ENCODE assay signal across 11 cellular contexts in the genomic region with DNA sequence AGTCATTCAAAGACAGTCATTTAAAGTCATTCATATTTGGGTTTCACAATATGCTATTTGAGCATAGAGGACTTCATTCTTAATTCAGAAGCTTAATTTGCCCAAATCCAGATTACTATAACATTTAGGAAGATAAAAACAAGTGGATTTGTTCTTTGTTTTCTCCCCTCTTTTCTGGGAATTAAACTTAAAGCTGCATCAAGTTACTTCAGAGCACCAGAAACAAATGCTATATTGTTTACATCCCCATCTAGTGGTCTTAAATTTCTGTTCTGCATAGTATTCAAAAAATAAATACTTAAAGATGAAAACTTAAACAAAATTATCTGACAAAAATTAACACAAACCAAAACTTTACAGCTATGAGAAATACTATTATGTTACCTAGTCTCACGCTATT. TPM values are rescaled to one million over a fixed set of nuclear protein-coding genes. Genes with fewer than 3 reads are reported as not detected.
DNase-seq lines count a peak whose midpoint lies in the region; ATAC-seq, FAIRE-seq and TF ChIP-seq lines count a peak whose summit lies in the region.
"Had no signal": no experiment of that assay in that cellular context is flagged by ENCODE, and none has a peak within 500 bp of the region (broad histone marks: within the 10 kb centered on the region; RNA-seq: fewer than 3 reads in every experiment).

No MANE protein-coding gene starts in this region.

- no peak overlapping the region for H2AFZ ChIP-seq in MM.1S (ENCODE audit: low read length)
- H2AFZ ChIP-seq in K562 (ENCODE audit: low read depth, low read length), result no peak overlapping the region
- H2AFZ ChIP-seq in mesenchymal stem cell (ENCODE audit: low read depth, low read length), result no peak overlapping the region

- no peak overlapping the region for H4K8ac ChIP-seq in mesenchymal stem cell (ENCODE audit: low read length)

- no peak for TF ChIP-seq POLR2A in K562 (conservative IDR thresholded peaks at IDR 0.05)

- 17% methylated on average over 1 of the region's 1 CpG for WGBS in K562 (ENCODE audit: insufficient coverage, low coverage, missing lambda C conversion rate)
- no CpG with 5 or more reads among the region's 1 CpG for WGBS in mesenchymal stem cell

- intact Hi-C loops in K562 (cut with micrococcal nuclease), result loop anchor here (5.0 kb wide), 1 partner anchor 120 kb away; no protein-coding TSS in a partner anchor

- no peak overlapping the region for H3K27ac ChIP-seq in DOHH2 (ENCODE audit: low read depth, low read length)
- no peak overlapping the region for H3K27ac ChIP-seq in MM.1S (ENCODE audit: low read length)
- H3K27ac ChIP-seq in K562 (ENCODE audit: extremely low read depth, low read depth, low read length), result no peak overlapping the region
- H3K27ac ChIP-seq in mesenchymal stem cell (ENCODE audit: low read length, poor library complexity, severe bottlenecking), result no peak overlapping the region

- CTCF ChIA-PET in K562 (lab: Yijun Ruan, JAX; ENCODE audit: low intra/inter-chr PET ratio), result interaction anchor here (0.6 kb wide), 1 partner anchor 501 kb away, joined by 4 read pairs; no protein-coding TSS in a partner anchor

- no peak overlapping the region for H3K9ac ChIP-seq in MM.1S (ENCODE audit: low read length)
- H3K9ac ChIP-seq in K562 (ENCODE audit: insufficient read depth in 1 of 2, low read depth in 2 of 2, low read length in 2 of 2), result no peak overlapping the region
- no peak overlapping the region for H3K9ac ChIP-seq in mesenchymal stem cell (ENCODE audit: low read length)

- TF ChIP-seq CTCF in DOHH2 (IDR thresholded peaks at IDR 0.05; ENCODE audit: low read depth, low read length, poor library complexity, severe bottlenecking), result peak; percentile 47
- peak; percentile 30 for TF ChIP-seq CTCF in MM.1S (IDR thresholded peaks at IDR 0.05; ENCODE audit: low read length)
- peak in 1 of 3 experiments; percentile 61; a peak in 2 of 6 replicates for TF ChIP-seq CTCF in K562 (IDR thresholded peaks at IDR 0.05 in 2 of 3, conservative IDR thresholded peaks at IDR 0.05 in 1 of 3; ENCODE audit: insufficient read depth in 2 of 3, low read depth in 1 of 3, low read length in 3 of 3)

- H4K20me1 ChIP-seq in DOHH2 (ENCODE audit: control insufficient read depth, insufficient read depth, low read depth, low read length) (no peaks in the 10 kb centered on the region), MM.1S (ENCODE audit: insufficient read depth, low read length) (no peaks in the 10 kb centered on the region), K562 (replicated peaks; ENCODE audit: control insufficient read depth, insufficient read depth, low read length) (no peaks in the 10 kb centered on the region)

- H2BK12ac ChIP-seq in mesenchymal stem cell (ENCODE audit: low read length in 2 of 2), result no peak overlapping the region

- no peak for ATAC-seq in K562
- no peak for ATAC-seq in GM21515 (IDR thresholded peaks at IDR 0.05; ENCODE audit: unreplicated experiment)
- ATAC-seq in HG02973 (IDR thresholded peaks at IDR 0.05; ENCODE audit: unreplicated experiment), result no peak
- no peak for ATAC-seq in HG02885 (IDR thresholded peaks at IDR 0.05; ENCODE audit: poor library complexity, unreplicated experiment)

- H3K4ac ChIP-seq in mesenchymal stem cell (ENCODE audit: low read depth in 1 of 2, low read length in 2 of 2), result no peak overlapping the region

- no peak overlapping the region for H3K4me3 ChIP-seq in DOHH2 (ENCODE audit: low read length)
- no peak overlapping the region for H3K4me3 ChIP-seq in MM.1S (ENCODE audit: low read length)
- H3K4me3 ChIP-seq in K562, result no peak overlapping the region
- no peak overlapping the region for H3K4me3 ChIP-seq in mesenchymal stem cell (ENCODE audit: insufficient read depth in 1 of 2, low read depth in 1 of 2, low read length in 2 of 2)

- H2BK15ac ChIP-seq in mesenchymal stem cell (ENCODE audit: low read depth, poor library complexity, severe bottlenecking), result no peak overlapping the region

- H3K4me1 ChIP-seq in DOHH2 (ENCODE audit: control insufficient read depth, low read length), result no peaks in the 10 kb centered on the region
- no peaks in the 10 kb centered on the region for H3K4me1 ChIP-seq in MM.1S (ENCODE audit: low read length)
- H3K4me1 ChIP-seq in K562 (replicated peaks in 1 of 2; ENCODE audit: control insufficient read depth in 2 of 2, insufficient read depth in 2 of 2, low read length in 2 of 2), result no peaks in the 10 kb centered on the region
- H3K4me1 ChIP-seq in mesenchymal stem cell (ENCODE audit: control insufficient read depth, insufficient read depth, low read depth, low read length), result no peaks in the 10 kb centered on the region

- no TSS peak for BruUV-seq in K562 (replicated peaks; lab: Mats Ljungman, UMichigan)

- no peak for TF ChIP-seq EP300 in K562 (IDR thresholded peaks at IDR 0.05; ENCODE audit: low read length)

- H3K14ac ChIP-seq in mesenchymal stem cell (ENCODE audit: low read length in 2 of 2), result no peak overlapping the region

- no peak overlapping the region for H4K91ac ChIP-seq in mesenchymal stem cell (ENCODE audit: low read length)

- peak; percentile 40 for FAIRE-seq in K562 (lab: Jason Lieb, UNC)

- H3K4me2 ChIP-seq in DOHH2 (ENCODE audit: low read length) (no peak overlapping the region), MM.1S (ENCODE audit: low read depth, low read length) (no peak overlapping the region), K562 (ENCODE audit: insufficient read depth, low read length) (no peak overlapping the region), mesenchymal stem cell (ENCODE audit: low read length, poor library complexity, severe bottlenecking) (no peak overlapping the region)

- H3K18ac ChIP-seq in mesenchymal stem cell (ENCODE audit: low read depth in 1 of 2, low read length in 2 of 2), result no peak overlapping the region

- H3F3A ChIP-seq in DOHH2 (ENCODE audit: control insufficient read depth, insufficient read depth) (no peaks in the 10 kb centered on the region), MM.1S (ENCODE audit: insufficient read depth, low read length) (no peaks in the 10 kb centered on the region)

- DNase-seq in MM.1S (peak; percentile 8), K562 (ENCODE audit: extremely low read depth in 1 of 4, low spot score in 3 of 4) (no peak), mesenchymal stem cell (peak; percentile 20)
- no peak for DNase-seq in activated CD4-positive, alpha-beta T cell treated with anti-CD3 and anti-CD28 coated beads for 4 hours
- DNase-seq: activated gamma-delta T cell treated with Interleukin-2 at 50 U/mL for 16 hours, GOT3, nephron progenitor cell had no signal

- H2BK5ac ChIP-seq in mesenchymal stem cell (ENCODE audit: low read depth, low read length, poor library complexity, severe bottlenecking), result no peak overlapping the region

- H3K9me3 ChIP-seq in DOHH2 (ENCODE audit: control insufficient read depth, insufficient read depth, low read length) (no peaks in the 10 kb centered on the region), MM.1S (replicated peaks; ENCODE audit: insufficient read depth, low read length) (no peaks in the 10 kb centered on the region), K562 (replicated peaks; ENCODE audit: control insufficient read depth, insufficient read depth, low read depth, low read length) (no peaks in the 10 kb centered on the region), mesenchymal stem cell (ENCODE audit: control insufficient read depth, low read length) (no peaks in the 10 kb centered on the region)

- in situ Hi-C loops in K562 (cut with MboI), result no loop called here

- H3K9me1 ChIP-seq in K562 (ENCODE audit: control insufficient read depth, insufficient read depth, low read length), result no peaks in the 10 kb centered on the region

- H3K36me3 ChIP-seq in DOHH2 (ENCODE audit: control insufficient read depth, low read length) (no peaks in the 10 kb centered on the region), MM.1S (replicated peaks; ENCODE audit: insufficient read depth, low read length) (no peaks in the 10 kb centered on the region), K562 (ENCODE audit: control insufficient read depth, insufficient read depth, low read length) (no peaks in the 10 kb centered on the region), mesenchymal stem cell (ENCODE audit: control insufficient read depth in 1 of 2, insufficient read depth in 2 of 2, low read depth in 1 of 2, low read length in 2 of 2) (no peaks in the 10 kb centered on the region)

- POLR2A ChIA-PET in K562 (lab: Yijun Ruan, JAX), result no interaction called here

- H2BK120ac ChIP-seq in mesenchymal stem cell (ENCODE audit: low read depth, low read length), result no peak overlapping the region

- H3K79me1 ChIP-seq in mesenchymal stem cell (replicated peaks; ENCODE audit: low read length, poor library complexity, severe bottlenecking), result peaks cover 3% of the 10 kb centered on the region

- H3K23ac ChIP-seq in mesenchymal stem cell (ENCODE audit: low read length in 2 of 2), result no peak overlapping the region

- H2AK5ac ChIP-seq in mesenchymal stem cell (ENCODE audit: low read length, severe bottlenecking), result no peak overlapping the region

- no peaks in the 10 kb centered on the region for H3K79me2 ChIP-seq in DOHH2 (ENCODE audit: control insufficient read depth, low read length)
- H3K79me2 ChIP-seq in MM.1S (ENCODE audit: low read length), result no peaks in the 10 kb centered on the region
- H3K79me2 ChIP-seq in K562 (ENCODE audit: control insufficient read depth, insufficient read depth, low read length), result no peaks in the 10 kb centered on the region

- H3K9me2 ChIP-seq in DOHH2 (replicated peaks; ENCODE audit: control insufficient read depth, low read length) (no peaks in the 10 kb centered on the region), MM.1S (replicated peaks; ENCODE audit: insufficient read depth, low read length) (no peaks in the 10 kb centered on the region)

- TF ChIP-seq RAD21 in K562 (CRISPR knock-in tag; conservative IDR thresholded peaks at IDR 0.05 in 1 of 2, IDR thresholded peaks at IDR 0.05 in 1 of 2), result peak; percentile 52 to 63

- no peaks in the 10 kb centered on the region for H3K27me3 ChIP-seq in DOHH2 (ENCODE audit: control insufficient read depth, low read length)
- no peaks in the 10 kb centered on the region for H3K27me3 ChIP-seq in MM.1S (replicated peaks; ENCODE audit: insufficient read depth, low read length)
- no peaks in the 10 kb centered on the region for H3K27me3 ChIP-seq in K562 (ENCODE audit: control insufficient read depth in 2 of 2, insufficient read depth in 2 of 2, low read length in 2 of 2)
- no peaks in the 10 kb centered on the region for H3K27me3 ChIP-seq in mesenchymal stem cell (ENCODE audit: control insufficient read depth in 1 of 2, insufficient read depth in 1 of 2, low read length in 2 of 2)

RNA-seq across cellular contexts. Expression of a gene that starts 34.7 kb away (rescaled TPM):
- 54.6 and 159 TPM in 2 replicates for total RNA-seq in K562 (2011; cell fraction: chromatin; rRNA removed; ENCODE audit: low replicate concordance)
- total RNA-seq in K562 (2011; cell fraction: nucleolus; rRNA removed), result 18.2 and 23.3 TPM in 2 replicates
- total RNA-seq in K562 (2011; cell fraction: nucleoplasm; rRNA removed), result 32.9 and 50.8 TPM in 2 replicates
- 53.3 and 58.8 TPM in 2 replicates for total RNA-seq in K562 (2014; rRNA removed)
- 117 and 143 TPM in 2 replicates for total RNA-seq in K562 (2014; rRNA removed; fragmentation: Illumina TruSeq; extraction: Trizol)
- total RNA-seq in K562 (2015; rRNA removed; fragmentation: Illumina TruSeq; extraction: Trizol), result 118 and 130 TPM in 2 replicates
- 80.5 and 84.9 TPM in 2 replicates for total RNA-seq in K562 (2021)
- polyA plus RNA-seq in K562 (2011; rRNA removed), result 59.4 and 65.1 TPM in 2 replicates
- 8.2 and 21.8 TPM in 2 replicates for polyA plus RNA-seq in K562 (2011; cell fraction: cytosol; rRNA removed)
- 40.9 and 56.7 TPM in 2 replicates for polyA plus RNA-seq in K562 (2011; cell fraction: nucleus; rRNA removed)
- 59.4 and 78.8 TPM in 2 replicates for polyA plus RNA-seq in K562 (2012)
- 103 and 137 TPM in 2 replicates for polyA plus RNA-seq in K562 (2014; fragmentation: Illumina TruSeq; extraction: Trizol)
- 100 to 1,000 TPM in 1 of 2 experiments, 10 to 100 TPM in 1; 86.7 to 106 TPM for polyA plus RNA-seq in K562 (2014; fragmentation: Nextera tagmentation; extraction: Ambion mirVana)
- 50.7 and 58.2 TPM in 2 replicates for polyA plus RNA-seq in K562 (2014; rRNA removed)
- polyA minus RNA-seq in K562 (2011; rRNA and poly(A)+ RNA removed), result 67.6 and 108 TPM in 2 replicates
- polyA minus RNA-seq in K562 (2011; cell fraction: cytosol; rRNA and poly(A)+ RNA removed), result 46.2 and 52.4 TPM in 2 replicates
- 32.7 and 58.6 TPM in 2 replicates for polyA minus RNA-seq in K562 (2011; cell fraction: nucleus; rRNA and poly(A)+ RNA removed)
- polyA plus RNA-seq in mesenchymal stem cell (2013, experiment 1 of 2), result 68.9 TPM
- 71.6 TPM for polyA plus RNA-seq in mesenchymal stem cell (2013, experiment 2 of 2)

Comparison
In these comparisons a context has a peak if more than half of its experiments do, and no peak if none do; other contexts are left out.
1. DNase-seq: peak in MM.1S (single experiment) and mesenchymal stem cell (single experiment); none in K562 (0 of 4) and activated CD4-positive, alpha-beta T cell treated with anti-CD3 and anti-CD28 coated beads for 4 hours (0 of 2).